Comparison of ENCODE assay signal across 7 cellular contexts in the genomic region with DNA sequence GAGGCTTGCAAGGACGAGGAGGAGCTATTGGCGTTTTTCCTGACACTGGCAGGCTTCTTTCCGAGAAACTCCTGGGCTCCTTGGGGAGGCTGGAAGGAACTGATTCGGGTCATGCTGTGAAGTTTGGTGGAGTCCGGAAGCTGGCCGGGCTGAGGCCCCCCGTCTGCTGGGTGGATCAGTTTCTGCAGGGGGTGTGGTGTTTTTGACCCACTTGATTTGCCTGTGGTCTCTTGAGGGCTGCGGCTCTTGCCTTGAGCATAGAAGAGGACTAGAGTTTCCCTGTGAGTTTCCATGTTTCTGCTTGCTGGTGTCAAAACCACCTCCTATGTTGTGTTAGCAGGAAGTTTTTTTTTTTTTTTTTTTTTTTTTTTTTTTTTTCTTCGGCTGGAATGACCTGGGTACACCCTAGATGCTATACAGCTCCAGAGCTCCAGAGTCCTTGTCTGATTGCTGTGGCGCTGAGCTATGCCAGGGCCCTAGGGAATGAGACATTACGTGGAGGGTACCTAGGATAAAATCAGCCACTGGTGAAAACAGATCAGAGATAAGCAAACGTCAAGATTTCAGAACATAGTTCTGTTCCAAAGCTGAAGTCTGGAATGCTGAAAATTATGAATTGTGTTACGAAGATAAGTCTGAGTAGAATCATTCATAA. TPM values are rescaled to one million over a fixed set of nuclear protein-coding genes. Genes with fewer than 3 reads are reported as not detected.
DNase-seq lines count a peak whose midpoint lies in the region; ATAC-seq and TF ChIP-seq lines count a peak whose summit lies in the region.

No MANE protein-coding gene starts in this region.

- no peak for TF ChIP-seq EP300 in tibial nerve (IDR thresholded peaks at IDR 0.05)

- H3K4me1 ChIP-seq in right lobe of liver (peaks cover 0 to 33% (median 17%) of the 10 kb centered on the region in 4 donors), tibial nerve (peaks cover 0 to 68% (median 35%) of the 10 kb centered on the region in 4 donors)

- intact Hi-C loops in right lobe of liver (cut with DNase I): no loop called here

- H3K27me3 ChIP-seq in right lobe of liver (no peaks in the 10 kb centered on the region), tibial nerve (no peaks in the 10 kb centered on the region)

- no peak for TF ChIP-seq POLR2A in right lobe of liver (IDR thresholded peaks at IDR 0.05)
- TF ChIP-seq POLR2A in tibial nerve (IDR thresholded peaks at IDR 0.05): no peak

- no peaks in the 10 kb centered on the region for H3K9me3 ChIP-seq in right lobe of liver
- H3K9me3 ChIP-seq in tibial nerve: no peaks in the 10 kb centered on the region

- TF ChIP-seq CTCF in choroid plexus epithelial cell (conservative IDR thresholded peaks at IDR 0.05; ENCODE audit: low read depth, low read length): no peak
- TF ChIP-seq CTCF in right lobe of liver (IDR thresholded peaks at IDR 0.05): no peak
- TF ChIP-seq CTCF in tibial nerve (IDR thresholded peaks at IDR 0.05): no peak

- DNase-seq in RKO (ENCODE audit: low spot score) (peak; percentile 17), choroid plexus epithelial cell (ENCODE audit: low read depth) (peak; percentile 93), right lobe of liver (no peak), tibial nerve (ENCODE audit: low spot score in 2 of 2) (peak; percentile 38 to 51), MV-4-11 (lab: John Stamatoyannopoulos, UW) (no peak)

- H3K36me3 ChIP-seq in right lobe of liver: no peaks in the 10 kb centered on the region
- peaks cover 0 to 5% (median 0%) of the 10 kb centered on the region in 3 donors for H3K36me3 ChIP-seq in tibial nerve

- peak overlapping the region; percentile 85 to 98 (median 90) for H3K27ac ChIP-seq in right lobe of liver
- H3K27ac ChIP-seq in tibial nerve: peak overlapping the region; percentile 93 to 98 (median 94)

- ATAC-seq in GM18511 (IDR thresholded peaks at IDR 0.05; ENCODE audit: unreplicated experiment) (peak; percentile 67), HG02571 (IDR thresholded peaks at IDR 0.05; ENCODE audit: unreplicated experiment) (peak; percentile 54), right lobe of liver (peak; percentile 1 to 8 (median 7))

- H3K4me3 ChIP-seq in choroid plexus epithelial cell (ENCODE audit: low read depth, low read length) (peak overlapping the region; percentile 94), right lobe of liver (peak overlapping the region; percentile 80 to 96 (median 84)), tibial nerve (peak overlapping the region; percentile 69 to 95 (median 81))

- 15% methylated on average over 10 of the region's 13 CpGs for WGBS in right lobe of liver (ENCODE audit: insufficient coverage, low coverage, low lambda C conversion rate, missing lambda C conversion rate)
- WGBS in tibial nerve, 2 donors: 13 to 16% methylated on average over 9 to 13 of the region's 13 CpGs

RNA-seq across cellular contexts. Expression of a gene that starts 0.7 kb away (rescaled TPM):
- total RNA-seq in right lobe of liver (10 to 100 TPM; 10.9 to 18.1 (median 14.0) TPM), tibial nerve (10 to 100 TPM; 27.3 to 35.4 (median 29.3) TPM)

RNA-seq across cellular contexts. Expression of a gene that starts 25.1 kb away (rescaled TPM):
- 10 to 100 TPM in 5 of 6 experiments, 1 to 10 TPM in 1; 9.6 to 27.5 (median 18.5) TPM for total RNA-seq in right lobe of liver
- total RNA-seq in tibial nerve: 10 to 100 TPM; 20.3 to 42.0 (median 24.7) TPM

Comparison
In these comparisons a context has a peak if more than half of its experiments do, and no peak if none do; other contexts are left out.
1. ATAC-seq: peak in every context shown above with its lines; median percentile 67 in GM18511; 54 in HG02571; 7 in right lobe of liver.
2. DNase-seq: peak in RKO (single experiment), choroid plexus epithelial cell (single experiment) and tibial nerve (2 of 2); none in right lobe of liver (0 of 3) and MV-4-11 (single experiment).
3. Peak in every context shown above with its lines, with median percentiles within 50 percentile points of each other: H3K4me3 ChIP-seq.